In the genomic region with DNA sequence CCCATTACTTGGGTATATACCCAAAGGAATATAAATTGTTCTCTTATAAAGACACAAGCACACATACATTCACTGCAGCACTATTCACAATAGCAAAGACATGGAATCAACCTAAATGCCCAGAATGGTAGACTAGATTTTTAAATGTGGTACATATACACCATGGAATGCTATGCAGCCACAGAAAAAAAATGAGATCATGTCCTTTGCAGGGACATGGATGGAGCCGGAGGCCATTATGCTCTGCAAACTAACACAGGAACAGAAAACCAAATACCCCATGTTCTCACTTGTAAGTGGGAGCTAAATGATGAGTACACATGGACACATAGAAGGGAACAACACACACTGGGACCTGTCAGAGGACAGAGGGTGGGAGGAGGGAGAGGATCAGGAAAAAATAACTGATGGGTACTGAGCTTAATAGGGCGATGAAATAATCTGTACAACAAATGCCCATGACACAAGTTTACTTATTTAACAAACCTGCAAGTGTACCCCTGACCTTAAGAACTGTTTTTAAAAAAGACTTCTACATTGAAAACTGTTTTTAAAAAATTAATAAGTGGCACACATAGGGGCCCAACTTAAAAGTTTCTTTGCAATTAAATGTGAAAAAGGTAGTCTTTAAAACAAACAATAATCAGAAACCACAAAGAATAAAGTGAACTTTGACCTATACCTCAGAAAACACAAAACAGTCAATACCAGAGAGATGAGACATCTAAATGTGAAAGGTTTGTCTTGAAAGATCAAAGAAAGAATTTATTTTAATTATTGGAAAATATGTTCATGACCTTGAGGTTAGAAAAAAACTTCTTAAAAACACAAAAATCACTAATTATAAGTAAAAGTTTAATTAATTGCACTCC, we compare ENCODE assay signal across 25 cellular contexts.
DNase-seq lines count a peak whose midpoint lies in the region; ATAC-seq, FAIRE-seq and TF ChIP-seq lines count a peak whose summit lies in the region.
"Had no signal": no experiment of that assay in that cellular context is flagged by ENCODE, and none has a peak within 500 bp of the region (broad histone marks: within the 10 kb centered on the region; RNA-seq: fewer than 3 reads in every experiment).

No MANE protein-coding gene starts in this region.

- intact Hi-C loops in Right ventricle myocardium superior (cut with DNase I) (loop anchor here (5.0 kb wide), 1 partner anchor 199 kb away; no protein-coding TSS in a partner anchor), left cardiac atrium (cut with DNase I) (loop anchor here in 1 of 2 donors (5.0 kb wide), 1 partner anchor 74 kb away; the partner anchor contains the start of gene CDC42BPA), K562 (cut with micrococcal nuclease) (no loop called here)

- H4K20me1 ChIP-seq in K562 (replicated peaks; ENCODE audit: control insufficient read depth, insufficient read depth, low read length), result no peaks in the 10 kb centered on the region

- TF ChIP-seq RAD21 in K562 (CRISPR knock-in tag; conservative IDR thresholded peaks at IDR 0.05 in 1 of 2, IDR thresholded peaks at IDR 0.05 in 1 of 2), result no peak

- no peak overlapping the region for H3K14ac ChIP-seq in mesenchymal stem cell (ENCODE audit: low read length in 2 of 2)

- H2AK5ac ChIP-seq in mesenchymal stem cell (ENCODE audit: low read length, severe bottlenecking), result no peak overlapping the region

- H3K4ac ChIP-seq in mesenchymal stem cell (ENCODE audit: low read depth in 1 of 2, low read length in 2 of 2), result no peak overlapping the region

- in situ Hi-C loops in K562 (cut with MboI), result no loop called here

- H3K9me1 ChIP-seq in K562 (ENCODE audit: control insufficient read depth, insufficient read depth, low read length), result no peaks in the 10 kb centered on the region

- H3K4me1 ChIP-seq in K562 (replicated peaks in 1 of 2; ENCODE audit: control insufficient read depth in 2 of 2, insufficient read depth in 2 of 2, low read length in 2 of 2) (peaks cover 0 to 13% of the 10 kb centered on the region in 2 experiments; a peak in 4 of 5 replicates), mesenchymal stem cell (ENCODE audit: control insufficient read depth, insufficient read depth, low read depth, low read length) (peaks cover 6% of the 10 kb centered on the region)
- H3K4me1 ChIP-seq: BLaER1 treated with 17β-estradiol and CSF1 and Interleukin-3, amounts not matched to agents 10 nM and 100 nM; upper lobe of right lung had no signal

- H3K27ac ChIP-seq in K562 (ENCODE audit: extremely low read depth, low read depth, low read length) (no peak overlapping the region; the same call in 2 of the 3 replicates), mesenchymal stem cell (ENCODE audit: low read length, poor library complexity, severe bottlenecking) (no peak overlapping the region)
- H3K27ac ChIP-seq: BLaER1 treated with 17β-estradiol and CSF1 and Interleukin-3, amounts not matched to agents 10 nM and 100 nM; cardiac muscle cell; gastroesophageal sphincter; lower lobe of right lung; sigmoid colon; upper lobe of right lung had no signal

- H3K27me3 ChIP-seq in K562 (ENCODE audit: control insufficient read depth in 2 of 2, insufficient read depth in 2 of 2, low read length in 2 of 2) (no peaks in the 10 kb centered on the region), mesenchymal stem cell (ENCODE audit: control insufficient read depth in 1 of 2, insufficient read depth in 1 of 2, low read length in 2 of 2) (no peaks in the 10 kb centered on the region)
- H3K27me3 ChIP-seq: BLaER1 treated with 17β-estradiol and CSF1 and Interleukin-3, amounts not matched to agents 10 nM and 100 nM; cardiac muscle cell; gastroesophageal sphincter; sigmoid colon; upper lobe of right lung had no signal

- peak; percentile 62 for ATAC-seq in Right ventricle myocardium superior (ENCODE audit: poor library complexity)
- ATAC-seq in left cardiac atrium, result no peak
- ATAC-seq in K562, result peak; percentile 4; the same call in 2 of the 3 replicates
- ATAC-seq: activated T-helper 17 cell treated with anti-CD3 and anti-CD28 coated beads, Interleukin-2, amount 50 U/mL, for 72 hours; gastroesophageal sphincter; lower lobe of right lung; Panc1; upper lobe of right lung had no signal

- H3K36me3 ChIP-seq in K562 (ENCODE audit: control insufficient read depth, insufficient read depth, low read length) (peaks cover 2% of the 10 kb centered on the region; the same call in 1 of the 3 replicates), mesenchymal stem cell (ENCODE audit: control insufficient read depth in 1 of 2, insufficient read depth in 2 of 2, low read depth in 1 of 2, low read length in 2 of 2) (peaks cover 0 to 6% of the 10 kb centered on the region in 2 experiments)
- H3K36me3 ChIP-seq: cardiac muscle cell, lower lobe of right lung, sigmoid colon, upper lobe of right lung had no signal

- H3K9ac ChIP-seq in K562 (ENCODE audit: insufficient read depth in 1 of 2, low read depth in 2 of 2, low read length in 2 of 2) (no peak overlapping the region), mesenchymal stem cell (ENCODE audit: low read length) (no peak overlapping the region)
- H3K9ac ChIP-seq: BLaER1 treated with 17β-estradiol and CSF1 and Interleukin-3, amounts not matched to agents 10 nM and 100 nM; SK-N-SH had no signal

- H3K4me3 ChIP-seq in K562, result no peak overlapping the region
- H3K4me3 ChIP-seq in mesenchymal stem cell (ENCODE audit: insufficient read depth in 1 of 2, low read depth in 1 of 2, low read length in 2 of 2), result no peak overlapping the region
- H3K4me3 ChIP-seq: BLaER1 treated with 17β-estradiol and CSF1 and Interleukin-3, amounts not matched to agents 10 nM and 100 nM; cardiac muscle cell; gastroesophageal sphincter; lower lobe of right lung; sigmoid colon; upper lobe of right lung had no signal

- no peak overlapping the region for H2AFZ ChIP-seq in K562 (ENCODE audit: low read depth, low read length)
- no peak overlapping the region for H2AFZ ChIP-seq in mesenchymal stem cell (ENCODE audit: low read depth, low read length)

- DNase-seq in Right ventricle myocardium superior (no peak), left cardiac atrium (no peak), K562 (ENCODE audit: extremely low read depth in 1 of 4, low spot score in 3 of 4) (no peak), DMS 273 (lab: John Stamatoyannopoulos, UW; ENCODE audit: unreplicated experiment) (no peak), NOMO-1 (lab: John Stamatoyannopoulos, UW; ENCODE audit: unreplicated experiment in 2 of 2) (no peak), mesenchymal stem cell (no peak), NCI-H526 (lab: John Stamatoyannopoulos, UW) (no peak)
- DNase-seq: activated CD4-positive, alpha-beta T cell treated with anti-CD3 and anti-CD28 coated beads for 1 hour; GDM1; H7; lower lobe of right lung; MM.1S; NCI-H1694 treated with DMSO at 0.1 percent for 48 hours; NCI-H2227 treated with DMSO at 0.1 percent for 48 hours; occipital lobe; sigmoid colon; SK-N-SH; T1000; upper lobe of right lung had no signal

- CTCF ChIA-PET in K562 (lab: Yijun Ruan, JAX; ENCODE audit: low intra/inter-chr PET ratio), result no interaction called here

- POLR2A ChIA-PET in K562 (lab: Yijun Ruan, JAX), result interaction anchor here (0.6 to 1.0 kb wide), 3 partner anchors 8 to 944 kb away, joined by 3 read pairs; no protein-coding TSS in a partner anchor

- H3K23ac ChIP-seq in mesenchymal stem cell (ENCODE audit: low read length in 2 of 2), result no peak overlapping the region

- H2BK5ac ChIP-seq in mesenchymal stem cell (ENCODE audit: low read depth, low read length, poor library complexity, severe bottlenecking), result no peak overlapping the region

- WGBS in K562 (ENCODE audit: insufficient coverage, low coverage, missing lambda C conversion rate), result 89% methylated on average over 2 of the region's 2 CpGs
- 75% methylated on average over 1 of the region's 2 CpGs for WGBS in mesenchymal stem cell

- no peak for TF ChIP-seq CTCF in K562 (IDR thresholded peaks at IDR 0.05 in 2 of 3, conservative IDR thresholded peaks at IDR 0.05 in 1 of 3; ENCODE audit: insufficient read depth in 2 of 3, low read depth in 1 of 3, low read length in 3 of 3)

- no peak for TF ChIP-seq EP300 in K562 (IDR thresholded peaks at IDR 0.05; ENCODE audit: low read length)

- H4K8ac ChIP-seq in mesenchymal stem cell (ENCODE audit: low read length), result no peak overlapping the region

- no TSS peak for BruUV-seq in K562 (replicated peaks; lab: Mats Ljungman, UMichigan)

- peaks cover 96% of the 10 kb centered on the region for H3K79me2 ChIP-seq in K562 (ENCODE audit: control insufficient read depth, insufficient read depth, low read length)

- no peaks in the 10 kb centered on the region for H3K9me3 ChIP-seq in K562 (replicated peaks; ENCODE audit: control insufficient read depth, insufficient read depth, low read depth, low read length)
- peaks cover 3% of the 10 kb centered on the region for H3K9me3 ChIP-seq in mesenchymal stem cell (ENCODE audit: control insufficient read depth, low read length)
- H3K9me3 ChIP-seq: gastroesophageal sphincter, lower lobe of right lung, sigmoid colon, SK-N-SH, upper lobe of right lung had no signal

- H3K18ac ChIP-seq in mesenchymal stem cell (ENCODE audit: low read depth in 1 of 2, low read length in 2 of 2), result no peak overlapping the region

- H3K4me2 ChIP-seq in K562 (ENCODE audit: insufficient read depth, low read length) (no peak overlapping the region), mesenchymal stem cell (ENCODE audit: low read length, poor library complexity, severe bottlenecking) (no peak overlapping the region)
- H3K4me2 ChIP-seq: BLaER1 treated with 17β-estradiol and CSF1 and Interleukin-3, amounts not matched to agents 10 nM and 100 nM; SK-N-SH had no signal

- H2BK12ac ChIP-seq in mesenchymal stem cell (ENCODE audit: low read length in 2 of 2), result no peak overlapping the region

- no peak overlapping the region for H2BK15ac ChIP-seq in mesenchymal stem cell (ENCODE audit: low read depth, poor library complexity, severe bottlenecking)

- FAIRE-seq in K562 (lab: Jason Lieb, UNC), result no peak
- FAIRE-seq in islet of Langerhans (lab: Jason Lieb, UNC), result peak; percentile 85

- peaks cover 23% of the 10 kb centered on the region for H3K79me1 ChIP-seq in mesenchymal stem cell (replicated peaks; ENCODE audit: low read length, poor library complexity, severe bottlenecking)

- no peak for TF ChIP-seq POLR2A in K562 (conservative IDR thresholded peaks at IDR 0.05)

- no peak overlapping the region for H2BK120ac ChIP-seq in mesenchymal stem cell (ENCODE audit: low read depth, low read length)

- no peak overlapping the region for H4K91ac ChIP-seq in mesenchymal stem cell (ENCODE audit: low read length)

TF ChIP-seq in K562, 482 proteins besides CTCF, POLR2A, EP300 and RAD21 (continues in another document):
- TF ChIP-seq CBX2 (IDR thresholded peaks at IDR 0.05; ENCODE audit: insufficient read depth, low read length, poor library complexity, severe bottlenecking), result no peak
- TF ChIP-seq CBX5 (IDR thresholded peaks at IDR 0.05; ENCODE audit: borderline replicate concordance, low read depth), result no peak
- no peak for TF ChIP-seq NR2C2 (CRISPR knock-in tag; IDR thresholded peaks at IDR 0.05)
- TF ChIP-seq NR2C2 (tag; IDR thresholded peaks at IDR 0.05), result peak; percentile 17; the same call in 1 of the 2 replicates
- no peak for TF ChIP-seq ZNF197 (CRISPR knock-in tag; IDR thresholded peaks at IDR 0.05; ENCODE audit: low read depth)
- no peak for TF ChIP-seq SOX6 (IDR thresholded peaks at IDR 0.05)
- no peak for TF ChIP-seq ZNF347 (CRISPR knock-in tag; IDR thresholded peaks at IDR 0.05; ENCODE audit: low read depth)
- TF ChIP-seq GATAD2B (IDR thresholded peaks at IDR 0.05; ENCODE audit: borderline replicate concordance), result no peak

Comparison
In these comparisons a context has a peak if more than half of its experiments do, and no peak if none do; other contexts are left out.
1. ATAC-seq: peak in Right ventricle myocardium superior (single experiment) and K562 (single experiment); none in left cardiac atrium (0 of 2).